ENCODE assay signal across 3 cellular contexts in genomic region chr21:15093216-15093615, GRCh38.
"Had no signal": no experiment of that assay in that cellular context is flagged by ENCODE, and none has a peak within 500 bp of the region (broad histone marks: within the 10 kb centered on the region; RNA-seq: fewer than 3 reads in every experiment).

No MANE protein-coding gene starts in this region.

- DNase-seq: GDM1, GF-D8 had no signal

- H3K4me3 ChIP-seq: GM12878 had no signal

- ATAC-seq: GM12878 had no signal
